ENCODE assay signal across 25 cellular contexts in the genomic region with DNA sequence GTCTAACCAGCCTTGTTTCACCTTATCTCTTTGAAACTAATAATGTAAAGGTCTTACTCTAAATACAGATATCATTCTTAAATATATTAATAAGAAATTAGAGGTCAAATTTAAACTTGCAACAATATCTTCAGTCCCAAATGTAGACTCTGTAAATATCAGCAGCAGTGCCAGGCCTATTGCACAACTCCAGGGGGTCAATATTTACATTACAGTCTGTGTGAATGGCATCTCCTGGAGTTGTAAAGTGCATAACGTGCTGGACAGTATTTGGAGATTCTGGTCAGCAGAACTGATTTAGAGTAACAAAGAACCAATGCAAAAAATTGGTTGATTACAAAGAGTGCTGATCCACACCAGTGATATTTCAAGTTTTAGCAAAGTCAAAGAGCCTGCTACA.
"Had no signal": no experiment of that assay in that cellular context is flagged by ENCODE, and none has a peak within 500 bp of the region (broad histone marks: within the 10 kb centered on the region; RNA-seq: fewer than 3 reads in every experiment).

No MANE protein-coding gene starts in this region.

- H3K27me3 ChIP-seq: ascending aorta had no signal

- ATAC-seq: activated CD8-positive, alpha-beta T cell treated with anti-CD3 and anti-CD28 coated beads for 36 hours; activated T-cell treated with anti-CD3 and anti-CD28 coated beads, Interleukin-2, amount 50 U/mL, for 72 hours; Panc1 had no signal

- FAIRE-seq: bronchial epithelial cell, TTC549 had no signal

- H3K27ac ChIP-seq: ascending aorta, SJCRH30, SK-N-MC had no signal

- H3K36me3 ChIP-seq: ascending aorta, SJCRH30 had no signal

- DNase-seq: activated CD4-positive, alpha-beta T cell treated with anti-CD3 and anti-CD28 coated beads, Interleukin-2, amount 10 ng/mL, durations not matched to agents 24 days and 14 days; activated CD4-positive, alpha-beta T cell treated with anti-CD3 and anti-CD28 coated beads, Interleukin-2, amount 50 U/mL, for 4 hours; activated CD8-positive, alpha-beta T cell treated with anti-CD3 and anti-CD28 coated beads for 36 hours; activated gamma-delta T cell; activated naive CD4-positive, alpha-beta T cell treated with Interleukin-2 at 50 U/mL for 16 hours; activated naive CD8-positive, alpha-beta T cell treated with anti-CD3 and anti-CD28 coated beads, Interleukin-2, amount 10 ng/mL, durations not matched to agents 7 days and 5 days; activated T-cell treated with anti-CD3 and anti-CD28 coated beads, Interleukin-2, amount 50 U/mL, for 1 hour; activated T-cell treated with anti-CD3 and anti-CD28 coated beads, Interleukin-2, amount 50 U/mL, for 72 hours; amygdala; central memory CD4-positive, alpha-beta T cell; NCI-H1092 treated with DMSO at 0.1 percent for 48 hours; NCI-H1417; NCI-H146; NCI-H187; NCI-H2029 treated with DMSO at 0.1 percent for 48 hours; NCI-H2107; NCI-H2171; NCI-H524; SHP77; SJCRH30 had no signal

- H3K4me1 ChIP-seq: ascending aorta, SJCRH30 had no signal

- H3K4me3 ChIP-seq: ascending aorta, SJCRH30, SK-N-MC had no signal

- H3K9me3 ChIP-seq: ascending aorta, SJCRH30 had no signal
